In the genomic region with DNA sequence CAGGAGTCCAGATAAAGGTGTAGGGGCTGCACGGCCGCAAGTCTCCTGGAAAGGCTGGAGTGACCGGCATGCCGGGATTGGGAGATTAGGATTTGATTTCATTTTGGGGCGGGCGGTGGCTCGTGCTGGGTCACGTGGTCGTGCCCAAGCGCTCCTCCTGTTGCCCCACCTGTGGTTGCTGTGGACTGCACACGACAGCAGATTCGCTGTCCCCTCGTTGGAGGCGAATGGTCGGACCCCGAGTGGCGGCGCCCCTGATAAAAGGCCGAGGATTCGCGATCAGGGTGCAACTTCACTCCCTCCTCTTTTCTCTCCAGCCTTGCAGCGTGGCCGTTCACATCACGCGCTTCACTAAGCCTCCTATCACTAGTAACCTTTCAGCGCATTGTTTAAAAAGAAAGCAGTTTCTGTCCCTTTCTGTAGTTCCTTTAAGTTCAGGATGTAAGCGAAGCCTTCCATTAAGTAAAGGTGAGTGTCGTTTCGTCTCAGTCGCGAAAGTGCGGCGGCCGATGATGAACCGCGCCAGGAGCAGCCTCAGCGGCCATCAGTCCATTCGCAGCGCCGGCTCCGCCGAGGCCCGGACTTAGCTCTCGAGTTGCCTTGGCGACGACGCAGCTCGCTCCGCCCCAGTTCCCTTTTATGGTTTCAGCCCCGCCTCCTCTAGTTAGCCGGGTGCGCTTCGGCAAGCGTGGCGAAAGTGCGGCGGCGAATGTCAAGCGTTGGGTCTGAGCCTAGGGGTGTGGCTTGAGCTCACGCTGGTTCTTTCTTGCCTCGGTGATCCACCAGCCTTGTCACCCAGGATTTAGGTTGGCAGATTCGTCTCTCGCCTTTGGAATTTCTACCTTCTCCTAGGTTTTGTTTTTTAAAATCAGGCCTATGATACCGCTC, we compare ENCODE assay signal across 1 cellular context.
TF ChIP-seq lines count a peak whose summit lies in the region.

No MANE protein-coding gene starts in this region.

TF ChIP-seq in K562, 482 proteins besides CTCF, POLR2A, EP300 and RAD21 (continued from another document and continues in another):
- TF ChIP-seq NFIC (IDR thresholded peaks at IDR 0.05): peak; percentile 52
- TF ChIP-seq POLR2AphosphoS5 (IDR thresholded peaks at IDR 0.05; ENCODE audit: control insufficient read depth, insufficient read depth, low read depth, low read length): peak; percentile 46; the same call in 1 of the 2 replicates
- TF ChIP-seq, protein P1, sequence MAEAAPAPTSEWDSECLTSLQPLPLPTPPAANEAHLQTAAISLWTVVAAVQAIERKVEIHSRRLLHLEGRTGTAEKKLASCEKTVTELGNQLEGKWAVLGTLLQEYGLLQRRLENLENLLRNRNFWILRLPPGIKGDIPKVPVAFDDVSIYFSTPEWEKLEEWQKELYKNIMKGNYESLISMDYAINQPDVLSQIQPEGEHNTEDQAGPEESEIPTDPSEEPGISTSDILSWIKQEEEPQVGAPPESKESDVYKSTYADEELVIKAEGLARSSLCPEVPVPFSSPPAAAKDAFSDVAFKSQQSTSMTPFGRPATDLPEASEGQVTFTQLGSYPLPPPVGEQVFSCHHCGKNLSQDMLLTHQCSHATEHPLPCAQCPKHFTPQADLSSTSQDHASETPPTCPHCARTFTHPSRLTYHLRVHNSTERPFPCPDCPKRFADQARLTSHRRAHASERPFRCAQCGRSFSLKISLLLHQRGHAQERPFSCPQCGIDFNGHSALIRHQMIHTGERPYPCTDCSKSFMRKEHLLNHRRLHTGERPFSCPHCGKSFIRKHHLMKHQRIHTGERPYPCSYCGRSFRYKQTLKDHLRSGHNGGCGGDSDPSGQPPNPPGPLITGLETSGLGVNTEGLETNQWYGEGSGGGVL (CRISPR knock-in tag; IDR thresholded peaks at IDR 0.05): no peak
- no peak for TF ChIP-seq ZNF408 (CRISPR knock-in tag; IDR thresholded peaks at IDR 0.05; ENCODE audit: low read depth)
- TF ChIP-seq STAT5A (IDR thresholded peaks at IDR 0.05; ENCODE audit: borderline replicate concordance, low read length): no peak
- TF ChIP-seq ZNF76 (CRISPR knock-in tag; IDR thresholded peaks at IDR 0.05; ENCODE audit: borderline replicate concordance): no peak
- TF ChIP-seq MTA3 (IDR thresholded peaks at IDR 0.05; ENCODE audit: borderline replicate concordance): no peak; the same call in 1 of the 2 replicates
- TF ChIP-seq TCF7L2 (IDR thresholded peaks at IDR 0.05; ENCODE audit: low read depth, low read length): no peak
- no peak for TF ChIP-seq GATA2 (CRISPR knock-in tag; IDR thresholded peaks at IDR 0.05)
- no peak for TF ChIP-seq SREBF2 (CRISPR knock-in tag; IDR thresholded peaks at IDR 0.05)
- no peak for TF ChIP-seq TBL1XR1 (IDR thresholded peaks at IDR 0.05; ENCODE audit: low read length in 2 of 2)
- peak; percentile 37 for TF ChIP-seq RBBP5 (IDR thresholded peaks at IDR 0.05; ENCODE audit: borderline replicate concordance, insufficient read depth, low read length, poor library complexity, severe bottlenecking)
- no peak for TF ChIP-seq BRD9 (IDR thresholded peaks at IDR 0.05; ENCODE audit: low read depth, partially characterized antibody)
- no peak for TF ChIP-seq NCOA6 (IDR thresholded peaks at IDR 0.05)
- TF ChIP-seq ZNF561 (CRISPR knock-in tag; conservative IDR thresholded peaks at IDR 0.05): no peak
- no peak for TF ChIP-seq PHF20 (IDR thresholded peaks at IDR 0.05; ENCODE audit: partially characterized antibody)
- TF ChIP-seq ZFPM2 (CRISPR knock-in tag; IDR thresholded peaks at IDR 0.05): no peak
- no peak for TF ChIP-seq ZNF584 (CRISPR knock-in tag; IDR thresholded peaks at IDR 0.05; ENCODE audit: low read depth)
- TF ChIP-seq, protein P2, sequence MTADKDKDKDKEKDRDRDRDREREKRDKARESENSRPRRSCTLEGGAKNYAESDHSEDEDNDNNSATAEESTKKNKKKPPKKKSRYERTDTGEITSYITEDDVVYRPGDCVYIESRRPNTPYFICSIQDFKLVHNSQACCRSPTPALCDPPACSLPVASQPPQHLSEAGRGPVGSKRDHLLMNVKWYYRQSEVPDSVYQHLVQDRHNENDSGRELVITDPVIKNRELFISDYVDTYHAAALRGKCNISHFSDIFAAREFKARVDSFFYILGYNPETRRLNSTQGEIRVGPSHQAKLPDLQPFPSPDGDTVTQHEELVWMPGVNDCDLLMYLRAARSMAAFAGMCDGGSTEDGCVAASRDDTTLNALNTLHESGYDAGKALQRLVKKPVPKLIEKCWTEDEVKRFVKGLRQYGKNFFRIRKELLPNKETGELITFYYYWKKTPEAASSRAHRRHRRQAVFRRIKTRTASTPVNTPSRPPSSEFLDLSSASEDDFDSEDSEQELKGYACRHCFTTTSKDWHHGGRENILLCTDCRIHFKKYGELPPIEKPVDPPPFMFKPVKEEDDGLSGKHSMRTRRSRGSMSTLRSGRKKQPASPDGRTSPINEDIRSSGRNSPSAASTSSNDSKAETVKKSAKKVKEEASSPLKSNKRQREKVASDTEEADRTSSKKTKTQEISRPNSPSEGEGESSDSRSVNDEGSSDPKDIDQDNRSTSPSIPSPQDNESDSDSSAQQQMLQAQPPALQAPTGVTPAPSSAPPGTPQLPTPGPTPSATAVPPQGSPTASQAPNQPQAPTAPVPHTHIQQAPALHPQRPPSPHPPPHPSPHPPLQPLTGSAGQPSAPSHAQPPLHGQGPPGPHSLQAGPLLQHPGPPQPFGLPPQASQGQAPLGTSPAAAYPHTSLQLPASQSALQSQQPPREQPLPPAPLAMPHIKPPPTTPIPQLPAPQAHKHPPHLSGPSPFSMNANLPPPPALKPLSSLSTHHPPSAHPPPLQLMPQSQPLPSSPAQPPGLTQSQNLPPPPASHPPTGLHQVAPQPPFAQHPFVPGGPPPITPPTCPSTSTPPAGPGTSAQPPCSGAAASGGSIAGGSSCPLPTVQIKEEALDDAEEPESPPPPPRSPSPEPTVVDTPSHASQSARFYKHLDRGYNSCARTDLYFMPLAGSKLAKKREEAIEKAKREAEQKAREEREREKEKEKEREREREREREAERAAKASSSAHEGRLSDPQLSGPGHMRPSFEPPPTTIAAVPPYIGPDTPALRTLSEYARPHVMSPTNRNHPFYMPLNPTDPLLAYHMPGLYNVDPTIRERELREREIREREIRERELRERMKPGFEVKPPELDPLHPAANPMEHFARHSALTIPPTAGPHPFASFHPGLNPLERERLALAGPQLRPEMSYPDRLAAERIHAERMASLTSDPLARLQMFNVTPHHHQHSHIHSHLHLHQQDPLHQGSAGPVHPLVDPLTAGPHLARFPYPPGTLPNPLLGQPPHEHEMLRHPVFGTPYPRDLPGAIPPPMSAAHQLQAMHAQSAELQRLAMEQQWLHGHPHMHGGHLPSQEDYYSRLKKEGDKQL (CRISPR knock-in tag; IDR thresholded peaks at IDR 0.05; ENCODE audit: borderline replicate concordance): no peak
- TF ChIP-seq, protein P3, sequence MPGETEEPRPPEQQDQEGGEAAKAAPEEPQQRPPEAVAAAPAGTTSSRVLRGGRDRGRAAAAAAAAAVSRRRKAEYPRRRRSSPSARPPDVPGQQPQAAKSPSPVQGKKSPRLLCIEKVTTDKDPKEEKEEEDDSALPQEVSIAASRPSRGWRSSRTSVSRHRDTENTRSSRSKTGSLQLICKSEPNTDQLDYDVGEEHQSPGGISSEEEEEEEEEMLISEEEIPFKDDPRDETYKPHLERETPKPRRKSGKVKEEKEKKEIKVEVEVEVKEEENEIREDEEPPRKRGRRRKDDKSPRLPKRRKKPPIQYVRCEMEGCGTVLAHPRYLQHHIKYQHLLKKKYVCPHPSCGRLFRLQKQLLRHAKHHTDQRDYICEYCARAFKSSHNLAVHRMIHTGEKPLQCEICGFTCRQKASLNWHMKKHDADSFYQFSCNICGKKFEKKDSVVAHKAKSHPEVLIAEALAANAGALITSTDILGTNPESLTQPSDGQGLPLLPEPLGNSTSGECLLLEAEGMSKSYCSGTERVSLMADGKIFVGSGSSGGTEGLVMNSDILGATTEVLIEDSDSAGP (CRISPR knock-in tag; IDR thresholded peaks at IDR 0.05): no peak
- TF ChIP-seq, protein P4, sequence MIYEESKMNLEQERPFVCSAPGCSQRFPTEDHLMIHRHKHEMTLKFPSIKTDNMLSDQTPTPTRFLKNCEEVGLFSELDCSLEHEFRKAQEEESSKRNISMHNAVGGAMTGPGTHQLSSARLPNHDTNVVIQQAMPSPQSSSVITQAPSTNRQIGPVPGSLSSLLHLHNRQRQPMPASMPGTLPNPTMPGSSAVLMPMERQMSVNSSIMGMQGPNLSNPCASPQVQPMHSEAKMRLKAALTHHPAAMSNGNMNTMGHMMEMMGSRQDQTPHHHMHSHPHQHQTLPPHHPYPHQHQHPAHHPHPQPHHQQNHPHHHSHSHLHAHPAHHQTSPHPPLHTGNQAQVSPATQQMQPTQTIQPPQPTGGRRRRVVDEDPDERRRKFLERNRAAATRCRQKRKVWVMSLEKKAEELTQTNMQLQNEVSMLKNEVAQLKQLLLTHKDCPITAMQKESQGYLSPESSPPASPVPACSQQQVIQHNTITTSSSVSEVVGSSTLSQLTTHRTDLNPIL (CRISPR knock-in tag; IDR thresholded peaks at IDR 0.05): no peak
- no peak for TF ChIP-seq HDGF (IDR thresholded peaks at IDR 0.05)
- TF ChIP-seq MXI1 (IDR thresholded peaks at IDR 0.05; ENCODE audit: low read depth, low read length): 0 out of 2 replicates have a peak, but pooled peaks have one; percentile 32
- TF ChIP-seq, protein P5, sequence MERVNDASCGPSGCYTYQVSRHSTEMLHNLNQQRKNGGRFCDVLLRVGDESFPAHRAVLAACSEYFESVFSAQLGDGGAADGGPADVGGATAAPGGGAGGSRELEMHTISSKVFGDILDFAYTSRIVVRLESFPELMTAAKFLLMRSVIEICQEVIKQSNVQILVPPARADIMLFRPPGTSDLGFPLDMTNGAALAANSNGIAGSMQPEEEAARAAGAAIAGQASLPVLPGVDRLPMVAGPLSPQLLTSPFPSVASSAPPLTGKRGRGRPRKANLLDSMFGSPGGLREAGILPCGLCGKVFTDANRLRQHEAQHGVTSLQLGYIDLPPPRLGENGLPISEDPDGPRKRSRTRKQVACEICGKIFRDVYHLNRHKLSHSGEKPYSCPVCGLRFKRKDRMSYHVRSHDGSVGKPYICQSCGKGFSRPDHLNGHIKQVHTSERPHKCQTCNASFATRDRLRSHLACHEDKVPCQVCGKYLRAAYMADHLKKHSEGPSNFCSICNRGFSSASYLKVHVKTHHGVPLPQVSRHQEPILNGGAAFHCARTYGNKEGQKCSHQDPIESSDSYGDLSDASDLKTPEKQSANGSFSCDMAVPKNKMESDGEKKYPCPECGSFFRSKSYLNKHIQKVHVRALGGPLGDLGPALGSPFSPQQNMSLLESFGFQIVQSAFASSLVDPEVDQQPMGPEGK (CRISPR knock-in tag; IDR thresholded peaks at IDR 0.05; ENCODE audit: borderline replicate concordance): no peak
- TF ChIP-seq RCOR1 (IDR thresholded peaks at IDR 0.05; ENCODE audit: borderline replicate concordance in 1 of 2, low read depth in 2 of 2, low read length in 2 of 2): no peak
- no peak for TF ChIP-seq KDM2B (CRISPR knock-in tag; IDR thresholded peaks at IDR 0.05)
- TF ChIP-seq SLC30A9 (CRISPR knock-in tag; IDR thresholded peaks at IDR 0.05): no peak
- TF ChIP-seq BMI1 (IDR thresholded peaks at IDR 0.05; ENCODE audit: low read length): 0 out of 2 replicates have a peak, but pooled peaks have one; percentile 51
- TF ChIP-seq DACH1 (IDR thresholded peaks at IDR 0.05; ENCODE audit: partially characterized antibody): no peak
- TF ChIP-seq, protein P6, sequence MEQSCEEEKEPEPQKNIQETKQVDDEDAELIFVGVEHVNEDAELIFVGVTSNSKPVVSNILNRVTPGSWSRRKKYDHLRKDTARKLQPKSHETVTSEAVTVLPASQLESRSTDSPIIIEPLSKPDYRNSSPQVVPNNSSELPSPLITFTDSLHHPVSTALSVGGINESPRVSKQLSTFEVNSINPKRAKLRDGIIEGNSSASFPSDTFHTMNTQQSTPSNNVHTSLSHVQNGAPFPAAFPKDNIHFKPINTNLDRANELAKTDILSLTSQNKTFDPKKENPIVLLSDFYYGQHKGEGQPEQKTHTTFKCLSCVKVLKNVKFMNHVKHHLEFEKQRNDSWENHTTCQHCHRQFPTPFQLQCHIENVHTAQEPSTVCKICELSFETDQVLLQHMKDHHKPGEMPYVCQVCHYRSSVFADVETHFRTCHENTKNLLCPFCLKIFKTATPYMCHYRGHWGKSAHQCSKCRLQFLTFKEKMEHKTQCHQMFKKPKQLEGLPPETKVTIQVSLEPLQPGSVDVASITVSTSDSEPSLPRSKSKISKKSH (CRISPR knock-in tag; IDR thresholded peaks at IDR 0.05): no peak
- TF ChIP-seq, protein P7, sequence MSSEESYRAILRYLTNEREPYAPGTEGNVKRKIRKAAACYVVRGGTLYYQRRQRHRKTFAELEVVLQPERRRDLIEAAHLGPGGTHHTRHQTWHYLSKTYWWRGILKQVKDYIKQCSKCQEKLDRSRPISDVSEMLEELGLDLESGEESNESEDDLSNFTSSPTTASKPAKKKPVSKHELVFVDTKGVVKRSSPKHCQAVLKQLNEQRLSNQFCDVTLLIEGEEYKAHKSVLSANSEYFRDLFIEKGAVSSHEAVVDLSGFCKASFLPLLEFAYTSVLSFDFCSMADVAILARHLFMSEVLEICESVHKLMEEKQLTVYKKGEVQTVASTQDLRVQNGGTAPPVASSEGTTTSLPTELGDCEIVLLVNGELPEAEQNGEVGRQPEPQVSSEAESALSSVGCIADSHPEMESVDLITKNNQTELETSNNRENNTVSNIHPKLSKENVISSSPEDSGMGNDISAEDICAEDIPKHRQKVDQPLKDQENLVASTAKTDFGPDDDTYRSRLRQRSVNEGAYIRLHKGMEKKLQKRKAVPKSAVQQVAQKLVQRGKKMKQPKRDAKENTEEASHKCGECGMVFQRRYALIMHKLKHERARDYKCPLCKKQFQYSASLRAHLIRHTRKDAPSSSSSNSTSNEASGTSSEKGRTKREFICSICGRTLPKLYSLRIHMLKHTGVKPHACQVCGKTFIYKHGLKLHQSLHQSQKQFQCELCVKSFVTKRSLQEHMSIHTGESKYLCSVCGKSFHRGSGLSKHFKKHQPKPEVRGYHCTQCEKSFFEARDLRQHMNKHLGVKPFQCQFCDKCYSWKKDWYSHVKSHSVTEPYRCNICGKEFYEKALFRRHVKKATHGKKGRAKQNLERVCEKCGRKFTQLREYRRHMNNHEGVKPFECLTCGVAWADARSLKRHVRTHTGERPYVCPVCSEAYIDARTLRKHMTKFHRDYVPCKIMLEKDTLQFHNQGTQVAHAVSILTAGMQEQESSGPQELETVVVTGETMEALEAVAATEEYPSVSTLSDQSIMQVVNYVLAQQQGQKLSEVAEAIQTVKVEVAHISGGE (CRISPR knock-in tag; IDR thresholded peaks at IDR 0.05): no peak
- TF ChIP-seq LEF1 (IDR thresholded peaks at IDR 0.05): no peak
- no peak for TF ChIP-seq SIN3A (IDR thresholded peaks at IDR 0.05; ENCODE audit: borderline replicate concordance in 2 of 2, control insufficient read depth in 1 of 2, low read depth in 2 of 2, low read length in 2 of 2)
- no peak for TF ChIP-seq MYBL2 (IDR thresholded peaks at IDR 0.05; ENCODE audit: low read depth)
- no peak for TF ChIP-seq MYBL2 (CRISPR knock-in tag; IDR thresholded peaks at IDR 0.05; ENCODE audit: borderline replicate concordance)
- no peak for TF ChIP-seq TARDBP (IDR thresholded peaks at IDR 0.05)
- TF ChIP-seq, protein P8, sequence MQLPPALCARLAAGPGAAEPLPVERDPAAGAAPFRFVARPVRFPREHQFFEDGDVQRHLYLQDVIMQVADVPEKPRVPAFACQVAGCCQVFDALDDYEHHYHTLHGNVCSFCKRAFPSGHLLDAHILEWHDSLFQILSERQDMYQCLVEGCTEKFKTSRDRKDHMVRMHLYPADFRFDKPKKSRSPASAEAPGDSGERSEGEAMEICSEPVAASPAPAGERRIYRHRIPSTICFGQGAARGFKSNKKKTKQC (CRISPR knock-in tag; IDR thresholded peaks at IDR 0.05): no peak
- no peak for TF ChIP-seq ZNF79 (CRISPR knock-in tag; IDR thresholded peaks at IDR 0.05; ENCODE audit: low read depth)
- no peak for TF ChIP-seq ZNF146 (CRISPR knock-in tag; IDR thresholded peaks at IDR 0.05; ENCODE audit: unreplicated experiment)
